ENCODE assay signal across 8 cellular contexts in genomic region chr10:14543048-14543903, GRCh38.
DNase-seq lines count a peak whose midpoint lies in the region; ATAC-seq and TF ChIP-seq lines count a peak whose summit lies in the region.

No MANE protein-coding gene starts in this region.

- H3K36me3 Mint-ChIP-seq in WTC11 = no peaks in the 10 kb centered on the region
- H3K36me3 Mint-ChIP-seq in stimulated activated effector memory CD8-positive, alpha-beta T cell treated with anti-CD3 and anti-CD28 coated beads, Interleukin-12 subunit alpha, Interleukin-12 subunit beta, amount 100 ng/mL, for 72 hours = peaks cover 78% of the 10 kb centered on the region

- CTCF ChIA-PET in WTC11 (lab: Charles Lee) = interaction anchor here (0.9 to 2.1 kb wide), 10 partner anchors 10 to 357 kb away, joined by 3 to 10 read pairs (median 5); partner anchors contain the start of genes CDNF, HSPA14 and MSANTD7

- no peaks in the 10 kb centered on the region for H3K27me3 Mint-ChIP-seq in WTC11 (ENCODE audit: low read depth)

- TF ChIP-seq CTCF in WTC11 (IDR thresholded peaks at IDR 0.05) = no peak

- intact Hi-C loops in Right ventricle myocardium superior (cut with DNase I) = no loop called here

- POLR2A ChIA-PET in WTC11 (lab: Charles Lee) = interaction anchor here (0.7 kb wide), 1 partner anchor 366 kb away, joined by 5 read pairs; no protein-coding TSS in a partner anchor

- no peak overlapping the region for H3K4me3 Mint-ChIP-seq in WTC11
- H3K4me3 Mint-ChIP-seq in stimulated activated effector memory CD8-positive, alpha-beta T cell treated with anti-CD3 and anti-CD28 coated beads, Interleukin-12 subunit alpha, Interleukin-12 subunit beta, amount 100 ng/mL, for 72 hours = peak overlapping the region; percentile 61

- H3K27ac Mint-ChIP-seq in WTC11 = peak overlapping the region; percentile 69; the same call in 1 of the 2 replicates
- H3K27ac Mint-ChIP-seq in stimulated activated effector memory CD8-positive, alpha-beta T cell treated with anti-CD3 and anti-CD28 coated beads, Interleukin-12 subunit alpha, Interleukin-12 subunit beta, amount 100 ng/mL, for 72 hours = peak overlapping the region; percentile 87

- peak in 5 of 6 experiments; percentile 29 to 74 (median 56) for DNase-seq in stimulated activated naive CD4-positive, alpha-beta T cell (lab: John Stamatoyannopoulos, UW)
- DNase-seq in stimulated activated naive CD4-positive, alpha-beta T cell treated with Interleukin-2 at 50 U/mL for 16 hours (lab: John Stamatoyannopoulos, UW) = no peak
- DNase-seq in WTC11 (ENCODE audit: low spot score) (no peak), Right ventricle myocardium superior (peak; percentile 57), COLO829 (ENCODE audit: low spot score) (no peak), retina (no peak)
- no peak for DNase-seq in stimulated activated effector memory CD8-positive, alpha-beta T cell treated with anti-CD3 and anti-CD28 coated beads, Interleukin-12 subunit alpha, Interleukin-12 subunit beta, amount 100 ng/mL, for 72 hours (ENCODE audit: low spot score in 2 of 2)

- peak; percentile 34; the same call in 1 of the 2 replicates for ATAC-seq in WTC11
- peak; percentile 85 for ATAC-seq in Right ventricle myocardium superior (ENCODE audit: poor library complexity)
- ATAC-seq in stimulated activated effector memory CD8-positive, alpha-beta T cell treated with anti-CD3 and anti-CD28 coated beads, Interleukin-12 subunit alpha, Interleukin-12 subunit beta, amount 100 ng/mL, for 72 hours = peak; percentile 89
- no peak for ATAC-seq in HG03457 (IDR thresholded peaks at IDR 0.05; ENCODE audit: unreplicated experiment)

- H3K9me3 Mint-ChIP-seq in WTC11 = no peaks in the 10 kb centered on the region
- H3K9me3 Mint-ChIP-seq in stimulated activated effector memory CD8-positive, alpha-beta T cell treated with anti-CD3 and anti-CD28 coated beads, Interleukin-12 subunit alpha, Interleukin-12 subunit beta, amount 100 ng/mL, for 72 hours = no peaks in the 10 kb centered on the region

- peaks cover 25% of the 10 kb centered on the region for H3K4me1 Mint-ChIP-seq in WTC11
- H3K4me1 Mint-ChIP-seq in stimulated activated effector memory CD8-positive, alpha-beta T cell treated with anti-CD3 and anti-CD28 coated beads, Interleukin-12 subunit alpha, Interleukin-12 subunit beta, amount 100 ng/mL, for 72 hours = peaks cover 77% of the 10 kb centered on the region

TF ChIP-seq in WTC11, 78 proteins besides CTCF, POLR2A, EP300 and RAD21:
- TF ChIP-seq ZNF121 (CRISPR knock-in tag; IDR thresholded peaks at IDR 0.05) (no peak), IRF2 (CRISPR knock-in tag; IDR thresholded peaks at IDR 0.05; ENCODE audit: borderline replicate concordance, low read depth) (no peak), MYBL2 (CRISPR knock-in tag; IDR thresholded peaks at IDR 0.05) (no peak), ZNF423 (CRISPR knock-in tag; IDR thresholded peaks at IDR 0.05) (no peak), GRHL2 (CRISPR knock-in tag; IDR thresholded peaks at IDR 0.05; ENCODE audit: insufficient replicate concordance, severe bottlenecking) (no peak), EMX1 (CRISPR knock-in tag; IDR thresholded peaks at IDR 0.05) (no peak)

Comparison
In these comparisons a context has a peak if more than half of its experiments do, and no peak if none do; other contexts are left out.
1. DNase-seq: peak in stimulated activated naive CD4-positive, alpha-beta T cell (5 of 6) and Right ventricle myocardium superior (single experiment); none in stimulated activated naive CD4-positive, alpha-beta T cell treated with Interleukin-2 at 50 U/mL for 16 hours (single experiment), WTC11 (single experiment), stimulated activated effector memory CD8-positive, alpha-beta T cell treated with anti-CD3 and anti-CD28 coated beads, Interleukin-12 subunit alpha, Interleukin-12 subunit beta, amount 100 ng/mL, for 72 hours (0 of 2), COLO829 (single experiment) and retina (single experiment).